Comparison of ENCODE assay signal across 11 cellular contexts in the genomic region with DNA sequence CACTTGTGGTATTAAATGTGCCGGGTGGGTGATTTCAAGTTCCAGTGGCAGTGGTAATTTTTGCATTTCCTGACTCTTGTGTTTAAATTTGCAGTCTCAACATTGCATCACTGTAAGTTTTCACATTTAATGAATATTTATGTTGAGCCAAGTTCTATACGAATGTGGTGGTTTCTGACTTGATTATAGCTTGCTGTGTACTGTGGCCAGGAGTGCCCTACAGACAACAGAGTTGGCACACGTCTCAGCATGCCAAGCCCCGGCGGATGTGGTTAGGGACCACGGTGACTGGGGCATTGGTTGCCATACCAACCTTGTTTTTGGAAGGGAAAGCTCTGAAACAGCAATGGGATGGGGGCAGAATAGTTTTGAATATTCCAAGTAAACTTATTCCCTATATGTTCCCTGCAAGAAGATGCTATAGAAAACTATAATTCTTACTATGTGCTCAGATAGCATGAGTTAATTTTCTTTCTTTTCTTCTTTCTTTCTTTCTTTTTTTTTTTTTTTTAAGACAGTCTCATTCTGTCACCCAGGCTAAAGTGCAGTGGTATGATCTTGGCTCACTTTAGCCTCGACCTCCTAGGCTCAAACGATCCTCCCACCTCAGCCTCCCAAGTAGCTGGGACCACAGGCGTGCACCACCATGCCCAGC. TPM values are rescaled to one million over a fixed set of nuclear protein-coding genes. Genes with fewer than 3 reads are reported as not detected.
A peak's percentile ranks its signal among the peaks of the same experiment; 100 is the strongest.
DNase-seq lines count a peak whose midpoint lies in the region; ATAC-seq, FAIRE-seq and TF ChIP-seq lines count a peak whose summit lies in the region.
"Had no signal": no experiment of that assay in that cellular context is flagged by ENCODE, and none has a peak within 500 bp of the region (broad histone marks: within the 10 kb centered on the region; RNA-seq: fewer than 3 reads in every experiment).

No MANE protein-coding gene starts in this region.

- FAIRE-seq in HepG2 (lab: Jason Lieb, UNC): no peak

- H3K27me3 ChIP-seq in HepG2 (ENCODE audit: control insufficient read depth in 1 of 2, insufficient read depth in 2 of 2, low read length in 2 of 2): no peaks in the 10 kb centered on the region
- no peaks in the 10 kb centered on the region for H3K27me3 ChIP-seq in right lobe of liver
- no peaks in the 10 kb centered on the region for H3K27me3 ChIP-seq in hepatocyte

- H3K4me1 Mint-ChIP-seq in T-helper 17 cell (peaks cover 12% of the 10 kb centered on the region), glutamatergic neuron (ENCODE audit: low read depth, unreplicated experiment) (peaks cover 39% of the 10 kb centered on the region)

- H3K36me3 Mint-ChIP-seq in T-helper 17 cell (ENCODE audit: low read depth) (peaks cover 9% of the 10 kb centered on the region), glutamatergic neuron (ENCODE audit: unreplicated experiment) (no peaks in the 10 kb centered on the region)

- H4K20me1 ChIP-seq in HepG2 (ENCODE audit: insufficient read depth, low read length) (peaks cover 74% of the 10 kb centered on the region), hepatocyte (ENCODE audit: insufficient read depth, poor library complexity, severe bottlenecking) (peaks cover 8% of the 10 kb centered on the region)

- H3K4me3 Mint-ChIP-seq in T-helper 17 cell: peak overlapping the region; percentile 64
- no peak overlapping the region for H3K4me3 Mint-ChIP-seq in glutamatergic neuron (ENCODE audit: unreplicated experiment)

- no peak for TF ChIP-seq EP300 in HepG2 (IDR thresholded peaks at IDR 0.05; ENCODE audit: low read depth in 2 of 2, low read length in 2 of 2)
- TF ChIP-seq EP300 in HepG2 (CRISPR knock-in tag; IDR thresholded peaks at IDR 0.05; ENCODE audit: borderline replicate concordance): no peak

- CTCF ChIA-PET in HepG2 (lab: Yijun Ruan, JAX; ENCODE audit: low intra/inter-chr PET ratio, low total read pairs): no interaction called here

- H3K4me2 ChIP-seq in HepG2 (ENCODE audit: low read depth, low read length): no peak overlapping the region
- no peak overlapping the region for H3K4me2 ChIP-seq in hepatocyte

- TSS peak; percentile 13 for BruUV-seq in HepG2 (replicated peaks; lab: Mats Ljungman, UMichigan)

- DNase-seq in HepG2 (ENCODE audit: low spot score) (no peak), right lobe of liver (no peak), T-helper 17 cell (no peak), epithelial cell of prostate (ENCODE audit: low read depth, low spot score) (no peak), hepatocyte (ENCODE audit: low spot score) (no peak), glutamatergic neuron (no peak)
- DNase-seq in stimulated activated naive CD8-positive, alpha-beta T cell treated with anti-CD3 and anti-CD28 coated beads, Interleukin-15, Interleukin-2, amounts not matched to agents 100 U/mL and 50 U/mL, for 24 hours: peak; percentile 44
- DNase-seq in activated CD4-positive, CD25-positive, alpha-beta regulatory T cell treated with anti-CD3 and anti-CD28 coated beads, Interleukin-2, amount 50 U/mL, for 72 hours: no peak
- DNase-seq: Caco-2, mucosa of descending colon, SHP77 treated with DMSO at 0.1 percent for 48 hours had no signal

- peaks cover 96% of the 10 kb centered on the region for H3K79me2 ChIP-seq in HepG2 (ENCODE audit: insufficient read depth, low read length)
- peaks cover 96% of the 10 kb centered on the region for H3K79me2 ChIP-seq in hepatocyte

- no peak overlapping the region for H3K27ac ChIP-seq in HepG2 (ENCODE audit: extremely low read length, insufficient read depth, low read length)
- H3K27ac ChIP-seq in right lobe of liver: no peak overlapping the region
- H3K27ac ChIP-seq in epithelial cell of prostate: peak overlapping the region; percentile 52
- H3K27ac ChIP-seq in hepatocyte: no peak overlapping the region

- TF ChIP-seq POLR2A in HepG2 (IDR thresholded peaks at IDR 0.05; ENCODE audit: insufficient read depth in 1 of 2, low read depth in 2 of 2, low read length in 2 of 2): no peak
- TF ChIP-seq POLR2A in right lobe of liver (IDR thresholded peaks at IDR 0.05): no peak

- H3K9me2 ChIP-seq in hepatocyte (replicated peaks; ENCODE audit: insufficient read depth): no peaks in the 10 kb centered on the region

- H3K36me3 ChIP-seq in HepG2 (replicated peaks in 1 of 2; ENCODE audit: control insufficient read depth in 1 of 2, insufficient read depth in 2 of 2, low read length in 2 of 2) (peaks cover 10 to 19% of the 10 kb centered on the region in 2 experiments; a peak in 4 of 5 replicates), right lobe of liver (no peaks in the 10 kb centered on the region), hepatocyte (replicated peaks; ENCODE audit: insufficient read depth, low read depth) (no peaks in the 10 kb centered on the region)

- peaks cover 15% of the 10 kb centered on the region for H3K27me3 Mint-ChIP-seq in T-helper 17 cell
- peaks cover 5% of the 10 kb centered on the region for H3K27me3 Mint-ChIP-seq in glutamatergic neuron (ENCODE audit: unreplicated experiment)

- POLR2A ChIA-PET in HepG2 (lab: Yijun Ruan, JAX): interaction anchor here (0.6 kb wide), 1 partner anchor 27 kb away, joined by 3 read pairs; no protein-coding TSS in a partner anchor

- intact Hi-C loops in HepG2 (cut with micrococcal nuclease; ENCODE audit: unreplicated experiment) (no loop called here), right lobe of liver (cut with DNase I) (no loop called here)

- no peak for ATAC-seq in HepG2
- no peak for ATAC-seq in right lobe of liver
- ATAC-seq in T-helper 17 cell: peak; percentile 86
- peak; percentile 68 for ATAC-seq in stimulated activated naive CD8-positive, alpha-beta T cell treated with anti-CD3 and anti-CD28 coated beads, Interleukin-15, Interleukin-2, amounts not matched to agents 100 U/mL and 50 U/mL, for 24 hours
- ATAC-seq: mucosa of descending colon had no signal

- no peak overlapping the region for H3K9ac ChIP-seq in HepG2 (ENCODE audit: insufficient read depth, low read depth, low read length)

- no peak for TF ChIP-seq RAD21 in HepG2 (CRISPR knock-in tag; IDR thresholded peaks at IDR 0.05)

- peaks cover 98% of the 10 kb centered on the region for H3K4me1 ChIP-seq in HepG2 (ENCODE audit: insufficient read depth, low read length)
- H3K4me1 ChIP-seq in right lobe of liver: peaks cover 0 to 17% (median 5%) of the 10 kb centered on the region in 4 donors
- peaks cover 19% of the 10 kb centered on the region for H3K4me1 ChIP-seq in hepatocyte (ENCODE audit: insufficient read depth)

- H3K9me3 ChIP-seq in HepG2 (ENCODE audit: low read length) (no peaks in the 10 kb centered on the region), right lobe of liver (no peaks in the 10 kb centered on the region), T-helper 17 cell (ENCODE audit: control insufficient read depth, low read length, poor library complexity, severe bottlenecking) (no peaks in the 10 kb centered on the region), hepatocyte (ENCODE audit: low read depth) (no peaks in the 10 kb centered on the region)
- H3K9me3 ChIP-seq: Caco-2, mucosa of descending colon had no signal

- H3K9me3 Mint-ChIP-seq in glutamatergic neuron (ENCODE audit: unreplicated experiment): peaks cover 4% of the 10 kb centered on the region

- no peak overlapping the region for H3K27ac Mint-ChIP-seq in T-helper 17 cell
- no peak overlapping the region for H3K27ac Mint-ChIP-seq in glutamatergic neuron (ENCODE audit: unreplicated experiment)

- no peak for TF ChIP-seq CTCF in HepG2 (CRISPR knock-in tag; IDR thresholded peaks at IDR 0.05)
- TF ChIP-seq CTCF in right lobe of liver (IDR thresholded peaks at IDR 0.05): no peak
- no peak for TF ChIP-seq CTCF in hepatocyte (IDR thresholded peaks at IDR 0.05; ENCODE audit: poor library complexity)
- no peak for TF ChIP-seq CTCF in glutamatergic neuron (IDR thresholded peaks at IDR 0.05; ENCODE audit: partially characterized antibody, unreplicated experiment)

- 90% methylated on average over 9 of the region's 9 CpGs for WGBS in HepG2 (ENCODE audit: low lambda C conversion rate)
- 66% methylated on average over 7 of the region's 9 CpGs for WGBS in right lobe of liver (ENCODE audit: insufficient coverage, low coverage, low lambda C conversion rate, missing lambda C conversion rate)
- WGBS in hepatocyte (ENCODE audit: low lambda C conversion rate, missing lambda C conversion rate): 89% methylated on average over 9 of the region's 9 CpGs

- H2AFZ ChIP-seq in HepG2 (ENCODE audit: low read length): no peak overlapping the region
- no peak overlapping the region for H2AFZ ChIP-seq in hepatocyte

- in situ Hi-C loops in HepG2 (cut with HindIII; ENCODE audit: extremely low pct_ligation_motif_present, low pct_unique_long_range_greater_than_20kb): no loop called here

- H3K4me3 ChIP-seq in HepG2 (replicated peaks in 1 of 3; ENCODE audit: insufficient read depth in 1 of 3, low read depth in 2 of 3, low read length in 3 of 3): no peak overlapping the region
- no peak overlapping the region for H3K4me3 ChIP-seq in right lobe of liver
- H3K4me3 ChIP-seq in hepatocyte: no peak overlapping the region
- H3K4me3 ChIP-seq: mucosa of descending colon had no signal

RNA-seq across cellular contexts. Expression of a gene that starts 16.0 kb away (rescaled TPM):
- total RNA-seq in HepG2 (2016; rRNA removed; fragmentation: Illumina TruSeq; extraction: Trizol) (17.6 and 36.7 TPM in 2 replicates), right lobe of liver (1 to 10 TPM; 5.8 to 9.2 (median 6.9) TPM), T-helper 17 cell (under 1 TPM; 0.31 to 0.72 TPM), hepatocyte (7.9 and 8.9 TPM in 2 replicates), glutamatergic neuron (ENCODE audit: unreplicated experiment) (8.3 TPM)
- 6.8 and 7.3 TPM in 2 replicates for total RNA-seq in HepG2 (2016; cell fraction: cytosol; rRNA removed; fragmentation: Illumina TruSeq; extraction: Trizol; ENCODE audit: low read depth)
- 15.3 and 36.6 TPM in 2 replicates for total RNA-seq in HepG2 (2016; cell fraction: insoluble cytoplasmic fraction; rRNA removed; fragmentation: Illumina TruSeq; extraction: Trizol)
- total RNA-seq in HepG2 (2016; cell fraction: membrane; rRNA removed; fragmentation: Illumina TruSeq; extraction: Trizol): 18.5 and 19.0 TPM in 2 replicates
- total RNA-seq in HepG2 (2016; cell fraction: nucleus; rRNA removed; fragmentation: Illumina TruSeq; extraction: Trizol): 35.5 and 42.6 TPM in 2 replicates
- polyA plus RNA-seq in HepG2 (2011; rRNA removed) (17.4 and 20.3 TPM in 2 replicates), hepatocyte (12.8 and 14.7 TPM in 2 replicates)
- 12.9 and 24.5 TPM in 2 replicates for polyA plus RNA-seq in HepG2 (2011; cell fraction: cytosol; rRNA removed)
- polyA plus RNA-seq in HepG2 (2011; cell fraction: nucleus; rRNA removed): 30.8 and 41.2 TPM in 2 replicates
- 19.0 and 20.9 TPM in 2 replicates for polyA plus RNA-seq in HepG2 (2012)
- 3.0 and 3.4 TPM in 2 replicates for polyA plus RNA-seq in HepG2 (2016; cell fraction: cytosol; fragmentation: Illumina TruSeq; extraction: Trizol; ENCODE audit: low read depth)
- 14.9 and 16.9 TPM in 2 replicates for polyA plus RNA-seq in HepG2 (2016; cell fraction: insoluble cytoplasmic fraction; fragmentation: Illumina TruSeq; extraction: Trizol; ENCODE audit: low read depth)
- 7.9 and 8.5 TPM in 2 replicates for polyA plus RNA-seq in HepG2 (2016; cell fraction: membrane; fragmentation: Illumina TruSeq; extraction: Trizol; ENCODE audit: low read depth)
- 54.3 and 62.4 TPM in 2 replicates for polyA plus RNA-seq in HepG2 (2016; cell fraction: nucleus; fragmentation: Illumina TruSeq; extraction: Trizol; ENCODE audit: insufficient read depth, low read depth)
- 2.0 and 68.2 TPM in 2 replicates for polyA minus RNA-seq in HepG2 (2011; rRNA and poly(A)+ RNA removed; ENCODE audit: low replicate concordance)
- polyA minus RNA-seq in HepG2 (2011; cell fraction: cytosol; rRNA and poly(A)+ RNA removed): 28.7 and 38.5 TPM in 2 replicates
- 19.8 and 22.1 TPM in 2 replicates for polyA minus RNA-seq in HepG2 (2011; cell fraction: nucleus; rRNA and poly(A)+ RNA removed)

Comparison
In these comparisons a context has a peak if more than half of its experiments do, and no peak if none do; other contexts are left out.
1. ATAC-seq: peak in T-helper 17 cell (single experiment) and stimulated activated naive CD8-positive, alpha-beta T cell treated with anti-CD3 and anti-CD28 coated beads, Interleukin-15, Interleukin-2, amounts not matched to agents 100 U/mL and 50 U/mL, for 24 hours (single experiment); none in HepG2 (single experiment) and right lobe of liver (0 of 4).